13 cellular contexts compared by ENCODE assay signal in genomic region chr4:7291372-7292135, GRCh38.
DNase-seq lines count a peak whose midpoint lies in the region; ATAC-seq and TF ChIP-seq lines count a peak whose summit lies in the region.
"Had no signal": no experiment of that assay in that cellular context is flagged by ENCODE, and none has a peak within 500 bp of the region (broad histone marks: within the 10 kb centered on the region; RNA-seq: fewer than 3 reads in every experiment).

No MANE protein-coding gene starts in this region.

- TF ChIP-seq POLR2A in tibial nerve (IDR thresholded peaks at IDR 0.05): no peak

- DNase-seq in MG63 (peak; percentile 20), fibroblast of gingiva (ENCODE audit: low read depth) (peak; percentile 7), medulla oblongata (ENCODE audit: extremely low spot score) (peak; percentile 81), tibial nerve (ENCODE audit: low spot score in 2 of 2) (peak; percentile 53), NCI-H2081 treated with DMSO at 0.1 percent for 48 hours (lab: John Stamatoyannopoulos, UW) (no peak), NCI-H1694 (lab: John Stamatoyannopoulos, UW) (no peak), LoVo (ENCODE audit: low spot score) (no peak)
- DNase-seq: activated CD4-positive, alpha-beta T cell treated with anti-CD3 and anti-CD28 coated beads, Interleukin-2, amount 10 ng/mL, durations not matched to agents 24 days and 14 days; NCI-H1436 treated with DMSO at 0.1 percent for 48 hours; Peyer's patch; T-helper 2 cell had no signal

- peak overlapping the region in 3 of 4 donors; percentile 42 to 77 (median 64) for H3K27ac ChIP-seq in tibial nerve
- H3K27ac ChIP-seq: Peyer's patch had no signal

- 32 to 35% methylated on average over 15 to 17 of the region's 20 CpGs for WGBS in tibial nerve, 2 donors

- H3K4me3 ChIP-seq in MG63: no peak overlapping the region
- no peak overlapping the region for H3K4me3 ChIP-seq in tibial nerve
- H3K4me3 ChIP-seq: HAP-1, Peyer's patch had no signal

- H3K27me3 ChIP-seq in MG63 (no peaks in the 10 kb centered on the region), tibial nerve (no peaks in the 10 kb centered on the region)
- H3K27me3 ChIP-seq: Peyer's patch had no signal

- H3K36me3 ChIP-seq in MG63: no peaks in the 10 kb centered on the region
- H3K36me3 ChIP-seq in tibial nerve: no peaks in the 10 kb centered on the region
- H3K36me3 ChIP-seq: HAP-1, Peyer's patch had no signal

- TF ChIP-seq CTCF in tibial nerve (IDR thresholded peaks at IDR 0.05): no peak

- peak in 1 of 2 donors; percentile 53 for TF ChIP-seq EP300 in tibial nerve (IDR thresholded peaks at IDR 0.05)

- H3K9me3 ChIP-seq in MG63 (no peaks in the 10 kb centered on the region), tibial nerve (no peaks in the 10 kb centered on the region)
- H3K9me3 ChIP-seq: HAP-1 had no signal

- ATAC-seq in HG02798 (IDR thresholded peaks at IDR 0.05; ENCODE audit: poor library complexity, unreplicated experiment): no peak

- H3K4me1 ChIP-seq in tibial nerve: peaks cover 0 to 47% (median 6%) of the 10 kb centered on the region in 4 donors
- H3K4me1 ChIP-seq: HAP-1 had no signal

Comparison
In these comparisons a context has a peak if more than half of its experiments do, and no peak if none do; other contexts are left out.
1. DNase-seq: peak in MG63 (single experiment), fibroblast of gingiva (single experiment), medulla oblongata (single experiment) and tibial nerve (2 of 2); none in NCI-H2081 treated with DMSO at 0.1 percent for 48 hours (single experiment), NCI-H1694 (single experiment) and LoVo (single experiment).